8 cellular contexts compared by ENCODE assay signal in genomic region chr3:88057650-88058321, GRCh38. TPM values are rescaled to one million over a fixed set of nuclear protein-coding genes. Genes with fewer than 3 reads are reported as not detected.
A peak's percentile ranks its signal among the peaks of the same experiment; 100 is the strongest.
DNase-seq lines count a peak whose midpoint lies in the region; ATAC-seq, FAIRE-seq and TF ChIP-seq lines count a peak whose summit lies in the region.

No MANE protein-coding gene starts in this region.

- ATAC-seq in lung (ENCODE audit: insufficient read depth, low FRiP score) (no peak), GM19397 (IDR thresholded peaks at IDR 0.05; ENCODE audit: unreplicated experiment) (no peak), HG02571 (IDR thresholded peaks at IDR 0.05; ENCODE audit: unreplicated experiment) (no peak)

- no peak for TF ChIP-seq CTCF in brain microvascular endothelial cell (IDR thresholded peaks at IDR 0.05; ENCODE audit: low read depth, low read length, missing control alignments)
- TF ChIP-seq CTCF in lung (IDR thresholded peaks at IDR 0.05; ENCODE audit: control extremely low read depth, extremely low read depth), result no peak
- no peak for TF ChIP-seq CTCF in type B pancreatic cell (conservative IDR thresholded peaks at IDR 0.05)

- H3K27ac Mint-ChIP-seq in IgD-negative memory B cell (peak overlapping the region; percentile 78 to 99 (median 96)), type B pancreatic cell (peak overlapping the region; percentile 89)

- peaks cover 5% of the 10 kb centered on the region for H3K36me3 Mint-ChIP-seq in IgD-negative memory B cell
- peaks cover 24% of the 10 kb centered on the region for H3K36me3 Mint-ChIP-seq in type B pancreatic cell

- H3K9me3 Mint-ChIP-seq in IgD-negative memory B cell, result no peaks in the 10 kb centered on the region
- H3K9me3 Mint-ChIP-seq in type B pancreatic cell, result no peaks in the 10 kb centered on the region

- H3K4me3 Mint-ChIP-seq in IgD-negative memory B cell (peak overlapping the region; percentile 91 to 99 (median 96)), type B pancreatic cell (peak overlapping the region; percentile 96)

- H3K27me3 ChIP-seq in brain microvascular endothelial cell (replicated peaks) (no peaks in the 10 kb centered on the region), lung (ENCODE audit: control insufficient read depth, insufficient read depth) (no peaks in the 10 kb centered on the region)

- peaks cover 0 to 5% of the 10 kb centered on the region in 2 donors for H3K4me1 ChIP-seq in lung (ENCODE audit: control insufficient read depth in 2 of 2, insufficient read depth in 2 of 2, low read length in 2 of 2)

- H3K4me3 ChIP-seq in brain microvascular endothelial cell (ENCODE audit: low read depth, low read length) (peak overlapping the region; percentile 74), lung (peak overlapping the region; percentile 92)

- no peak for FAIRE-seq in frontal cortex (lab: Jason Lieb, UNC)

- H3K4me1 Mint-ChIP-seq in IgD-negative memory B cell (peaks cover 16 to 41% (median 25%) of the 10 kb centered on the region in 3 donors), type B pancreatic cell (ENCODE audit: unreplicated experiment) (peaks cover 28% of the 10 kb centered on the region)

- H3K9me3 ChIP-seq in lung (ENCODE audit: control insufficient read depth in 2 of 2, insufficient read depth in 1 of 2, low read length in 1 of 2), result no peaks in the 10 kb centered on the region

- H3K27ac ChIP-seq in brain microvascular endothelial cell (peak overlapping the region; percentile 73), lung (ENCODE audit: low read depth in 1 of 2, low read length in 1 of 2) (peak overlapping the region; percentile 100)

- peak; percentile 14 for DNase-seq in Caki2 (ENCODE audit: low read depth)
- DNase-seq in brain microvascular endothelial cell, result peak; percentile 4
- no peak for DNase-seq in lung (ENCODE audit: low spot score)
- no peak for DNase-seq in type B pancreatic cell (ENCODE audit: extremely low spot score, unreplicated experiment)
- no peak for DNase-seq in frontal cortex (ENCODE audit: low spot score in 2 of 2)

- 5 to 6% methylated on average over 16 of the region's 16 CpGs for WGBS in lung, 2 donors

- H3K36me3 ChIP-seq in brain microvascular endothelial cell (replicated peaks) (peaks cover 8% of the 10 kb centered on the region), lung (ENCODE audit: control insufficient read depth in 2 of 2, insufficient read depth in 2 of 2, low read length in 2 of 2) (peaks cover 5% of the 10 kb centered on the region in 2 donors)

- in situ Hi-C loops in Caki2 (cut with HindIII; ENCODE audit: low pct_unique_long_range_greater_than_20kb, low sequenced_read_pairs), result no loop called here
- in situ Hi-C loops in brain microvascular endothelial cell (cut with HindIII; ENCODE audit: low pct_ligation_motif_present, low sequenced_read_pairs), result no loop called here

- H3K27me3 Mint-ChIP-seq in IgD-negative memory B cell (no peaks in the 10 kb centered on the region), type B pancreatic cell (no peaks in the 10 kb centered on the region)

RNA-seq across cellular contexts. Expression of gene CGGBP1, which starts 1.0 kb away (rescaled TPM):
- total RNA-seq in Caki2 (2014; rRNA removed; shearing (Covaris generic); ENCODE audit: low replicate concordance), result 1.8 and 16.3 TPM in 2 replicates
- polyA plus RNA-seq in IgD-negative memory B cell, result 79.9 TPM
- 100 to 1,000 TPM in 1 of 2 donors, 10 to 100 TPM in 1; 52.9 to 101 TPM for total RNA-seq in lung
- 10 to 100 TPM; 34.2 to 39.3 TPM for polyA plus RNA-seq in lung
- total RNA-seq in type B pancreatic cell (ENCODE audit: low replicate concordance), result 53.4 and 88.9 TPM in 2 replicates
- total RNA-seq in frontal cortex, result 130 TPM

RNA-seq across cellular contexts. Expression of gene ZNF654, which starts 1.3 kb away (rescaled TPM):
- 2.7 and 7.6 TPM in 2 replicates for total RNA-seq in Caki2 (2014; rRNA removed; shearing (Covaris generic); ENCODE audit: low replicate concordance)
- 9.7 TPM for polyA plus RNA-seq in IgD-negative memory B cell
- total RNA-seq in lung, result 10 to 100 TPM; 10.5 to 35.4 TPM
- 1 to 10 TPM; 3.1 to 4.3 TPM for polyA plus RNA-seq in lung
- 14.4 and 15.3 TPM in 2 replicates for total RNA-seq in type B pancreatic cell (ENCODE audit: low replicate concordance)
- 35.1 TPM for total RNA-seq in frontal cortex

Comparison
In these comparisons a context has a peak if more than half of its experiments do, and no peak if none do; other contexts are left out.
1. DNase-seq: peak in Caki2 (single experiment) and brain microvascular endothelial cell (single experiment); none in lung (single experiment), type B pancreatic cell (single experiment) and frontal cortex (0 of 2).